1 cellular context compared by ENCODE assay signal in the genomic region with DNA sequence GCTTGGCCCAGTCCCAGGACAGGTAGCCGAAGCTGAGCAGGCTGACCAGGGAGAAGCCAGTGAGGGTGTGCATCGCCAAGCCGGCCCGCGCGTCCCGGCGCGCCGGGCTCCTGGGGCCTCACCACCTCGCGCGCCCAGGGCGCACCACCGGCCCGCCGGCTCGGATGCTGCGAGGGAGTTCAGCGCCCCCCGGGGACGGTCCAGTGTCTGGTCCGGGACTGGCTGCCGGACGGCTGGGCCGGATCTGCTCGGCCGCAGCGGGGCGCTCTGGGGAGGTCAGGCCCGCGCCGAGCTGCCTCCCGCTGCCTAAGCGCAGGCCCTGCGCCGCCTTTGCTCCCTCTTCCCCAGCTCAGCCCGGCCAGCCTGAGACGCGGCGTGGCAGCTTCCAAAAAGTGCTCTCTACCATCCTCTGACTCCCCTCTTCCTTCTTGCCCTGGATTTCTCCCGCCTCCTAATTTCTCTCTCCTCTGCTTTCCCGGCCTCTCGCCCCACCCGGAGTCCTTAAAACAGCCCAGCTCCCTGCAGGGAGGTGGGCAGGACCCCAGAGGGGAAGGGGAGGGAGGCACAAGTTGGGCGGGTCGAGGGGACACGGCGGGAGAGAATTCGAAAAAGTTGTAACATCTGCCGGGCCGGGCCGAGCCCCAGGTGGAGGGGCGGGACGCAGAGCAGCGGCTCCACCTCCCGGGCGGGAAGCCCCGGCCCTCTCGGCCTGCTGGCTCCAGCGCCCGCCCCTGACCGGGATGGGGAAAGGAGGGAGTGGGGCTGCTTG.
A peak's percentile ranks its signal among the peaks of the same experiment; 100 is the strongest.
TF ChIP-seq lines count a peak whose summit lies in the region.

A gene (minus strand): TSS at position 605 of the 769 bp plus-strand sequence. CDS start 532 bp downstream, at position 73.

TF ChIP-seq in H1, 55 proteins besides CTCF, POLR2A, EP300 and RAD21:
- TF ChIP-seq CREB1 (IDR thresholded peaks at IDR 0.05): no peak
- TF ChIP-seq SIX5 (IDR thresholded peaks at IDR 0.05; ENCODE audit: low read depth, low read length): no peak
- no peak for TF ChIP-seq SAP30 (IDR thresholded peaks at IDR 0.05; ENCODE audit: insufficient read depth, insufficient replicate concordance, low read length)
- peak; percentile 39 for TF ChIP-seq EZH2 (IDR thresholded peaks at IDR 0.05; ENCODE audit: low read depth, low read length, severe bottlenecking)
- TF ChIP-seq SP2 (IDR thresholded peaks at IDR 0.05; ENCODE audit: low read length): no peak
- no peak for TF ChIP-seq RBBP5 (IDR thresholded peaks at IDR 0.05; ENCODE audit: borderline replicate concordance, low read depth, low read length)
- TF ChIP-seq SRF (IDR thresholded peaks at IDR 0.05; ENCODE audit: low read depth, low read length): no peak
- TF ChIP-seq, protein P1, sequence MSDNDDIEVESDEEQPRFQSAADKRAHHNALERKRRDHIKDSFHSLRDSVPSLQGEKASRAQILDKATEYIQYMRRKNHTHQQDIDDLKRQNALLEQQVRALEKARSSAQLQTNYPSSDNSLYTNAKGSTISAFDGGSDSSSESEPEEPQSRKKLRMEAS (IDR thresholded peaks at IDR 0.05): peak; percentile 35; the same call in 1 of the 2 replicates
- TF ChIP-seq, protein P2, sequence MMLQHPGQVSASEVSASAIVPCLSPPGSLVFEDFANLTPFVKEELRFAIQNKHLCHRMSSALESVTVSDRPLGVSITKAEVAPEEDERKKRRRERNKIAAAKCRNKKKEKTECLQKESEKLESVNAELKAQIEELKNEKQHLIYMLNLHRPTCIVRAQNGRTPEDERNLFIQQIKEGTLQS (IDR thresholded peaks at IDR 0.05; ENCODE audit: insufficient read depth, low read depth, low read length): no peak
- TF ChIP-seq MAFK (IDR thresholded peaks at IDR 0.05; ENCODE audit: low read depth, low read length): no peak
- no peak; the same call in 1 of the 2 replicates for TF ChIP-seq TEAD4 (IDR thresholded peaks at IDR 0.05; ENCODE audit: low read depth, low read length)
- TF ChIP-seq ASH2L (IDR thresholded peaks at IDR 0.05; ENCODE audit: low read length): peak; percentile 94
- peak; percentile 27; the same call in 1 of the 2 replicates for TF ChIP-seq TBP (IDR thresholded peaks at IDR 0.05; ENCODE audit: low read depth, low read length)
- no peak for TF ChIP-seq YY1 (IDR thresholded peaks at IDR 0.05; ENCODE audit: low read depth, low read length)
- no peak for TF ChIP-seq BCL11A (IDR thresholded peaks at IDR 0.05; ENCODE audit: low read depth in 2 of 2, low read length in 2 of 2)
- no peak for TF ChIP-seq CBX8 (IDR thresholded peaks at IDR 0.05; ENCODE audit: borderline replicate concordance, low read depth, low read length)
- no peak for TF ChIP-seq HDAC6 (IDR thresholded peaks at IDR 0.05; ENCODE audit: low read depth, low read length)
- no peak for TF ChIP-seq JUN (IDR thresholded peaks at IDR 0.05; ENCODE audit: low read depth, low read length)
- TF ChIP-seq PHF8 (conservative IDR thresholded peaks at IDR 0.05; ENCODE audit: low read depth, low read length): no peak; the same call in 1 of the 2 replicates
- no peak; the same call in 1 of the 2 replicates for TF ChIP-seq CHD1 (IDR thresholded peaks at IDR 0.05; ENCODE audit: low read depth, low read length)
- no peak for TF ChIP-seq KDM1A (IDR thresholded peaks at IDR 0.05; ENCODE audit: borderline replicate concordance, low read length)
- TF ChIP-seq GTF2F1 (IDR thresholded peaks at IDR 0.05; ENCODE audit: borderline replicate concordance, low read depth, low read length): no peak
- TF ChIP-seq SUZ12 (IDR thresholded peaks at IDR 0.05; ENCODE audit: low read length): no peak; the same call in 1 of the 2 replicates
- TF ChIP-seq JUND (IDR thresholded peaks at IDR 0.05; ENCODE audit: low read length): no peak
- no peak for TF ChIP-seq EGR1 (IDR thresholded peaks at IDR 0.05; ENCODE audit: borderline replicate concordance, low read depth, low read length)
- no peak for TF ChIP-seq NRF1 (IDR thresholded peaks at IDR 0.05; ENCODE audit: low read depth, low read length)
- TF ChIP-seq RNF2 (IDR thresholded peaks at IDR 0.05; ENCODE audit: borderline replicate concordance, low read depth, low read length, missing control alignments, poor library complexity, severe bottlenecking): no peak
- TF ChIP-seq, protein P3, sequence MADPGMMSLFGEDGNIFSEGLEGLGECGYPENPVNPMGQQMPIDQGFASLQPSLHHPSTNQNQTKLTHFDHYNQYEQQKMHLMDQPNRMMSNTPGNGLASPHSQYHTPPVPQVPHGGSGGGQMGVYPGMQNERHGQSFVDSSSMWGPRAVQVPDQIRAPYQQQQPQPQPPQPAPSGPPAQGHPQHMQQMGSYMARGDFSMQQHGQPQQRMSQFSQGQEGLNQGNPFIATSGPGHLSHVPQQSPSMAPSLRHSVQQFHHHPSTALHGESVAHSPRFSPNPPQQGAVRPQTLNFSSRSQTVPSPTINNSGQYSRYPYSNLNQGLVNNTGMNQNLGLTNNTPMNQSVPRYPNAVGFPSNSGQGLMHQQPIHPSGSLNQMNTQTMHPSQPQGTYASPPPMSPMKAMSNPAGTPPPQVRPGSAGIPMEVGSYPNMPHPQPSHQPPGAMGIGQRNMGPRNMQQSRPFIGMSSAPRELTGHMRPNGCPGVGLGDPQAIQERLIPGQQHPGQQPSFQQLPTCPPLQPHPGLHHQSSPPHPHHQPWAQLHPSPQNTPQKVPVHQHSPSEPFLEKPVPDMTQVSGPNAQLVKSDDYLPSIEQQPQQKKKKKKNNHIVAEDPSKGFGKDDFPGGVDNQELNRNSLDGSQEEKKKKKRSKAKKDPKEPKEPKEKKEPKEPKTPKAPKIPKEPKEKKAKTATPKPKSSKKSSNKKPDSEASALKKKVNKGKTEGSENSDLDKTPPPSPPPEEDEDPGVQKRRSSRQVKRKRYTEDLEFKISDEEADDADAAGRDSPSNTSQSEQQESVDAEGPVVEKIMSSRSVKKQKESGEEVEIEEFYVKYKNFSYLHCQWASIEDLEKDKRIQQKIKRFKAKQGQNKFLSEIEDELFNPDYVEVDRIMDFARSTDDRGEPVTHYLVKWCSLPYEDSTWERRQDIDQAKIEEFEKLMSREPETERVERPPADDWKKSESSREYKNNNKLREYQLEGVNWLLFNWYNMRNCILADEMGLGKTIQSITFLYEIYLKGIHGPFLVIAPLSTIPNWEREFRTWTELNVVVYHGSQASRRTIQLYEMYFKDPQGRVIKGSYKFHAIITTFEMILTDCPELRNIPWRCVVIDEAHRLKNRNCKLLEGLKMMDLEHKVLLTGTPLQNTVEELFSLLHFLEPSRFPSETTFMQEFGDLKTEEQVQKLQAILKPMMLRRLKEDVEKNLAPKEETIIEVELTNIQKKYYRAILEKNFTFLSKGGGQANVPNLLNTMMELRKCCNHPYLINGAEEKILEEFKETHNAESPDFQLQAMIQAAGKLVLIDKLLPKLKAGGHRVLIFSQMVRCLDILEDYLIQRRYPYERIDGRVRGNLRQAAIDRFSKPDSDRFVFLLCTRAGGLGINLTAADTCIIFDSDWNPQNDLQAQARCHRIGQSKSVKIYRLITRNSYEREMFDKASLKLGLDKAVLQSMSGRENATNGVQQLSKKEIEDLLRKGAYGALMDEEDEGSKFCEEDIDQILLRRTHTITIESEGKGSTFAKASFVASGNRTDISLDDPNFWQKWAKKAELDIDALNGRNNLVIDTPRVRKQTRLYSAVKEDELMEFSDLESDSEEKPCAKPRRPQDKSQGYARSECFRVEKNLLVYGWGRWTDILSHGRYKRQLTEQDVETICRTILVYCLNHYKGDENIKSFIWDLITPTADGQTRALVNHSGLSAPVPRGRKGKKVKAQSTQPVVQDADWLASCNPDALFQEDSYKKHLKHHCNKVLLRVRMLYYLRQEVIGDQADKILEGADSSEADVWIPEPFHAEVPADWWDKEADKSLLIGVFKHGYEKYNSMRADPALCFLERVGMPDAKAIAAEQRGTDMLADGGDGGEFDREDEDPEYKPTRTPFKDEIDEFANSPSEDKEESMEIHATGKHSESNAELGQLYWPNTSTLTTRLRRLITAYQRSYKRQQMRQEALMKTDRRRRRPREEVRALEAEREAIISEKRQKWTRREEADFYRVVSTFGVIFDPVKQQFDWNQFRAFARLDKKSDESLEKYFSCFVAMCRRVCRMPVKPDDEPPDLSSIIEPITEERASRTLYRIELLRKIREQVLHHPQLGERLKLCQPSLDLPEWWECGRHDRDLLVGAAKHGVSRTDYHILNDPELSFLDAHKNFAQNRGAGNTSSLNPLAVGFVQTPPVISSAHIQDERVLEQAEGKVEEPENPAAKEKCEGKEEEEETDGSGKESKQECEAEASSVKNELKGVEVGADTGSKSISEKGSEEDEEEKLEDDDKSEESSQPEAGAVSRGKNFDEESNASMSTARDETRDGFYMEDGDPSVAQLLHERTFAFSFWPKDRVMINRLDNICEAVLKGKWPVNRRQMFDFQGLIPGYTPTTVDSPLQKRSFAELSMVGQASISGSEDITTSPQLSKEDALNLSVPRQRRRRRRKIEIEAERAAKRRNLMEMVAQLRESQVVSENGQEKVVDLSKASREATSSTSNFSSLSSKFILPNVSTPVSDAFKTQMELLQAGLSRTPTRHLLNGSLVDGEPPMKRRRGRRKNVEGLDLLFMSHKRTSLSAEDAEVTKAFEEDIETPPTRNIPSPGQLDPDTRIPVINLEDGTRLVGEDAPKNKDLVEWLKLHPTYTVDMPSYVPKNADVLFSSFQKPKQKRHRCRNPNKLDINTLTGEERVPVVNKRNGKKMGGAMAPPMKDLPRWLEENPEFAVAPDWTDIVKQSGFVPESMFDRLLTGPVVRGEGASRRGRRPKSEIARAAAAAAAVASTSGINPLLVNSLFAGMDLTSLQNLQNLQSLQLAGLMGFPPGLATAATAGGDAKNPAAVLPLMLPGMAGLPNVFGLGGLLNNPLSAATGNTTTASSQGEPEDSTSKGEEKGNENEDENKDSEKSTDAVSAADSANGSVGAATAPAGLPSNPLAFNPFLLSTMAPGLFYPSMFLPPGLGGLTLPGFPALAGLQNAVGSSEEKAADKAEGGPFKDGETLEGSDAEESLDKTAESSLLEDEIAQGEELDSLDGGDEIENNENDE (IDR thresholded peaks at IDR 0.05; ENCODE audit: insufficient replicate concordance, low read length): no peak
- no peak for TF ChIP-seq CBX5 (IDR thresholded peaks at IDR 0.05; ENCODE audit: low read depth, low read length)
- no peak for TF ChIP-seq KDM5A (IDR thresholded peaks at IDR 0.05; ENCODE audit: low read length)
- TF ChIP-seq, protein P4, sequence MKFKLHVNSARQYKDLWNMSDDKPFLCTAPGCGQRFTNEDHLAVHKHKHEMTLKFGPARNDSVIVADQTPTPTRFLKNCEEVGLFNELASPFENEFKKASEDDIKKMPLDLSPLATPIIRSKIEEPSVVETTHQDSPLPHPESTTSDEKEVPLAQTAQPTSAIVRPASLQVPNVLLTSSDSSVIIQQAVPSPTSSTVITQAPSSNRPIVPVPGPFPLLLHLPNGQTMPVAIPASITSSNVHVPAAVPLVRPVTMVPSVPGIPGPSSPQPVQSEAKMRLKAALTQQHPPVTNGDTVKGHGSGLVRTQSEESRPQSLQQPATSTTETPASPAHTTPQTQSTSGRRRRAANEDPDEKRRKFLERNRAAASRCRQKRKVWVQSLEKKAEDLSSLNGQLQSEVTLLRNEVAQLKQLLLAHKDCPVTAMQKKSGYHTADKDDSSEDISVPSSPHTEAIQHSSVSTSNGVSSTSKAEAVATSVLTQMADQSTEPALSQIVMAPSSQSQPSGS (IDR thresholded peaks at IDR 0.05; ENCODE audit: low read length): no peak
- TF ChIP-seq BACH1 (IDR thresholded peaks at IDR 0.05; ENCODE audit: low read length): no peak
- TF ChIP-seq GABPA (IDR thresholded peaks at IDR 0.05; ENCODE audit: borderline replicate concordance, insufficient read depth, low read length): peak; percentile 35; the same call in 1 of the 2 replicates
- peak in 1 of 2 experiments; percentile 25; a peak in 1 of 4 replicates for TF ChIP-seq HDAC2 (IDR thresholded peaks at IDR 0.05; ENCODE audit: borderline replicate concordance in 1 of 2, low read depth in 2 of 2, low read length in 2 of 2)
- TF ChIP-seq TAF1 (IDR thresholded peaks at IDR 0.05; ENCODE audit: low read depth, low read length): 0 out of 2 replicates have a peak, but pooled peaks have one; percentile 36
- no peak for TF ChIP-seq TAF7 (optimal IDR thresholded peaks at IDR 0.05; ENCODE audit: borderline replicate concordance, low read depth, low read length)
- TF ChIP-seq CEBPB (IDR thresholded peaks at IDR 0.05; ENCODE audit: low read depth, low read length): no peak
- no peak for TF ChIP-seq CTBP2 (IDR thresholded peaks at IDR 0.05; ENCODE audit: borderline replicate concordance, insufficient read depth, insufficient read length, low read length)
- no peak for TF ChIP-seq CHD2 (IDR thresholded peaks at IDR 0.05; ENCODE audit: low read length)
- no peak for TF ChIP-seq SIRT6 (IDR thresholded peaks at IDR 0.05; ENCODE audit: low read length)
- no peak for TF ChIP-seq POLR2AphosphoS5 (IDR thresholded peaks at IDR 0.05; ENCODE audit: low read depth, low read length)
- 0 out of 2 replicates have a peak, but pooled peaks have one; percentile 16 for TF ChIP-seq SP1 (IDR thresholded peaks at IDR 0.05; ENCODE audit: low read depth, low read length)
- no peak for TF ChIP-seq BRCA1 (IDR thresholded peaks at IDR 0.05; ENCODE audit: low read depth, low read length)
- no peak for TF ChIP-seq SIN3A (conservative IDR thresholded peaks at IDR 0.05 in 1 of 2, IDR thresholded peaks at IDR 0.05 in 1 of 2; ENCODE audit: low read depth in 1 of 2, low read length in 2 of 2)
- no peak for TF ChIP-seq POU5F1 (IDR thresholded peaks at IDR 0.05; ENCODE audit: low read depth, low read length)
- no peak for TF ChIP-seq FOSL1 (IDR thresholded peaks at IDR 0.05; ENCODE audit: insufficient read depth, low read depth, low read length)
- no peak for TF ChIP-seq RXRA (IDR thresholded peaks at IDR 0.05; ENCODE audit: insufficient read depth, low read depth, low read length)
- peak; percentile 86 for TF ChIP-seq SP4 (IDR thresholded peaks at IDR 0.05; ENCODE audit: low read length)
- TF ChIP-seq, protein P5, sequence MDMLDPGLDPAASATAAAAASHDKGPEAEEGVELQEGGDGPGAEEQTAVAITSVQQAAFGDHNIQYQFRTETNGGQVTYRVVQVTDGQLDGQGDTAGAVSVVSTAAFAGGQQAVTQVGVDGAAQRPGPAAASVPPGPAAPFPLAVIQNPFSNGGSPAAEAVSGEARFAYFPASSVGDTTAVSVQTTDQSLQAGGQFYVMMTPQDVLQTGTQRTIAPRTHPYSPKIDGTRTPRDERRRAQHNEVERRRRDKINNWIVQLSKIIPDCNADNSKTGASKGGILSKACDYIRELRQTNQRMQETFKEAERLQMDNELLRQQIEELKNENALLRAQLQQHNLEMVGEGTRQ (IDR thresholded peaks at IDR 0.05; ENCODE audit: low read length): no peak
- no peak for TF ChIP-seq NANOG (IDR thresholded peaks at IDR 0.05; ENCODE audit: insufficient read depth, low read depth, low read length, poor library complexity, severe bottlenecking)
- TF ChIP-seq, protein P6, sequence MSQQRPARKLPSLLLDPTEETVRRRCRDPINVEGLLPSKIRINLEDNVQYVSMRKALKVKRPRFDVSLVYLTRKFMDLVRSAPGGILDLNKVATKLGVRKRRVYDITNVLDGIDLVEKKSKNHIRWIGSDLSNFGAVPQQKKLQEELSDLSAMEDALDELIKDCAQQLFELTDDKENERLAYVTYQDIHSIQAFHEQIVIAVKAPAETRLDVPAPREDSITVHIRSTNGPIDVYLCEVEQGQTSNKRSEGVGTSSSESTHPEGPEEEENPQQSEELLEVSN (IDR thresholded peaks at IDR 0.05): peak; percentile 41
- TF ChIP-seq KDM4A (IDR thresholded peaks at IDR 0.05; ENCODE audit: low read depth, low read length, severe bottlenecking): peak; percentile 79
- TF ChIP-seq ZNF274 (IDR thresholded peaks at IDR 0.05; ENCODE audit: borderline replicate concordance, extremely low read depth, low read length): no peak
TF ChIP-seq in H1: peak in this region for 11.
